ENCODE assay signal across 11 cellular contexts in genomic region chr6:127519469-127519785, GRCh38. TPM values are rescaled to one million over a fixed set of nuclear protein-coding genes. Genes with fewer than 3 reads are reported as not detected.
DNase-seq lines count a peak whose midpoint lies in the region; ATAC-seq and TF ChIP-seq lines count a peak whose summit lies in the region.
"Had no signal": no experiment of that assay in that cellular context is flagged by ENCODE, and none has a peak within 500 bp of the region (broad histone marks: within the 10 kb centered on the region; RNA-seq: fewer than 3 reads in every experiment).

No MANE protein-coding gene starts in this region.

- peaks cover 61% of the 10 kb centered on the region for H3K27me3 Mint-ChIP-seq in activated naive CD8-positive, alpha-beta T cell treated with anti-CD3 and anti-CD28 coated beads, Interleukin-2, amount 50 U/mL, for 24 hours
- peaks cover 72% of the 10 kb centered on the region for H3K27me3 Mint-ChIP-seq in type B pancreatic cell

- no peaks in the 10 kb centered on the region for H3K9me3 ChIP-seq in left ventricle myocardium inferior (replicated peaks)
- H3K9me3 ChIP-seq in iPS-20b (ENCODE audit: insufficient read depth, low read depth, low read length), result no peaks in the 10 kb centered on the region
- H3K9me3 ChIP-seq in right lobe of liver, result no peaks in the 10 kb centered on the region
- H3K9me3 ChIP-seq: psoas muscle had no signal

- peak overlapping the region; percentile 74 for H3K4me3 Mint-ChIP-seq in activated naive CD8-positive, alpha-beta T cell treated with anti-CD3 and anti-CD28 coated beads, Interleukin-2, amount 50 U/mL, for 24 hours
- peak overlapping the region; percentile 88 for H3K4me3 Mint-ChIP-seq in type B pancreatic cell

- no peak overlapping the region for H3K27ac Mint-ChIP-seq in activated naive CD8-positive, alpha-beta T cell treated with anti-CD3 and anti-CD28 coated beads, Interleukin-2, amount 50 U/mL, for 24 hours
- H3K27ac Mint-ChIP-seq in type B pancreatic cell, result peak overlapping the region; percentile 89
- H3K27ac Mint-ChIP-seq: CD8-positive, alpha-beta T cell had no signal

- no peaks in the 10 kb centered on the region for H3K9me3 Mint-ChIP-seq in activated naive CD8-positive, alpha-beta T cell treated with anti-CD3 and anti-CD28 coated beads, Interleukin-2, amount 50 U/mL, for 24 hours
- H3K9me3 Mint-ChIP-seq in type B pancreatic cell, result no peaks in the 10 kb centered on the region
- H3K9me3 Mint-ChIP-seq: CD8-positive, alpha-beta T cell had no signal

- TF ChIP-seq CTCF in left ventricle myocardium inferior (IDR thresholded peaks at IDR 0.05; ENCODE audit: borderline replicate concordance) (no peak), type B pancreatic cell (conservative IDR thresholded peaks at IDR 0.05) (no peak), right lobe of liver (IDR thresholded peaks at IDR 0.05) (no peak)

- ATAC-seq in Right ventricle myocardium inferior (no peak), right lobe of liver (no peak), GM18867 (IDR thresholded peaks at IDR 0.05; ENCODE audit: unreplicated experiment) (no peak)
- no peak for ATAC-seq in activated naive CD8-positive, alpha-beta T cell treated with anti-CD3 and anti-CD28 coated beads, Interleukin-2, amount 50 U/mL, for 24 hours
- ATAC-seq: CD8-positive, alpha-beta T cell; K562; psoas muscle had no signal

- TF ChIP-seq POLR2A in right lobe of liver (IDR thresholded peaks at IDR 0.05), result no peak

- 3% methylated on average over 10 of the region's 10 CpGs for WGBS in right lobe of liver (ENCODE audit: insufficient coverage, low coverage, low lambda C conversion rate, missing lambda C conversion rate)

- H3K4me1 ChIP-seq in left ventricle myocardium inferior (peaks cover 42% of the 10 kb centered on the region), iPS-20b (ENCODE audit: insufficient read depth, low read length) (peaks cover 2% of the 10 kb centered on the region; the same call in 1 of the 2 replicates), right lobe of liver (peaks cover 0 to 17% (median 0%) of the 10 kb centered on the region in 4 donors)

- peak overlapping the region; percentile 56 for H3K4me3 ChIP-seq in left ventricle myocardium inferior
- H3K4me3 ChIP-seq in iPS-20b (ENCODE audit: low read length), result peak overlapping the region; percentile 81
- no peak overlapping the region for H3K4me3 ChIP-seq in right lobe of liver
- H3K4me3 ChIP-seq: K562, psoas muscle had no signal

- H3K36me3 ChIP-seq in left ventricle myocardium inferior (no peaks in the 10 kb centered on the region), iPS-20b (ENCODE audit: insufficient read depth, low read depth, low read length) (no peaks in the 10 kb centered on the region), right lobe of liver (no peaks in the 10 kb centered on the region)

- intact Hi-C loops in left ventricle myocardium inferior (cut with micrococcal nuclease), result no loop called here
- intact Hi-C loops in Right ventricle myocardium inferior (cut with DNase I), result no loop called here
- intact Hi-C loops in cardiac septum (cut with DNase I), result no loop called here
- intact Hi-C loops in right lobe of liver (cut with DNase I), result no loop called here

- H3K9ac ChIP-seq in iPS-20b (ENCODE audit: low read depth, low read length), result peak overlapping the region; percentile 76; the same call in 1 of the 2 replicates

- H3K27me3 ChIP-seq in left ventricle myocardium inferior (ENCODE audit: low read depth), result peaks cover 100% of the 10 kb centered on the region
- peaks cover 22% of the 10 kb centered on the region for H3K27me3 ChIP-seq in iPS-20b (ENCODE audit: insufficient read depth, low read length)
- peaks cover 8 to 24% of the 10 kb centered on the region in 2 donors for H3K27me3 ChIP-seq in right lobe of liver

- peaks cover 32% of the 10 kb centered on the region for H3K4me1 Mint-ChIP-seq in activated naive CD8-positive, alpha-beta T cell treated with anti-CD3 and anti-CD28 coated beads, Interleukin-2, amount 50 U/mL, for 24 hours
- H3K4me1 Mint-ChIP-seq in type B pancreatic cell (ENCODE audit: unreplicated experiment), result peaks cover 25% of the 10 kb centered on the region

- no peaks in the 10 kb centered on the region for H3K36me3 Mint-ChIP-seq in activated naive CD8-positive, alpha-beta T cell treated with anti-CD3 and anti-CD28 coated beads, Interleukin-2, amount 50 U/mL, for 24 hours (ENCODE audit: low read depth)
- H3K36me3 Mint-ChIP-seq in type B pancreatic cell, result no peaks in the 10 kb centered on the region
- H3K36me3 Mint-ChIP-seq: CD8-positive, alpha-beta T cell had no signal

- DNase-seq in left ventricle myocardium inferior (no peak), Right ventricle myocardium inferior (ENCODE audit: missing footprints) (no peak), type B pancreatic cell (ENCODE audit: extremely low spot score, unreplicated experiment) (no peak), cardiac septum (ENCODE audit: low spot score) (no peak), right lobe of liver (no peak)
- no peak for DNase-seq in activated naive CD8-positive, alpha-beta T cell treated with anti-CD3 and anti-CD28 coated beads, Interleukin-2, amount 50 U/mL, for 24 hours
- DNase-seq: psoas muscle had no signal

- H3K27ac ChIP-seq in left ventricle myocardium inferior (replicated peaks) (peak overlapping the region; percentile 33), iPS-20b (ENCODE audit: low read length) (peak overlapping the region; percentile 75), right lobe of liver (no peak overlapping the region)
- H3K27ac ChIP-seq: psoas muscle had no signal

RNA-seq across cellular contexts. Expression of gene C6orf58, which starts 57.5 kb away (rescaled TPM):
- total RNA-seq in left ventricle myocardium inferior, result not detected
- total RNA-seq in Right ventricle myocardium inferior, result not detected
- total RNA-seq in type B pancreatic cell (ENCODE audit: low replicate concordance), result 0.63 TPM in 1 of 2 replicates, not detected in the other
- total RNA-seq in cardiac septum, result not detected
- total RNA-seq in right lobe of liver, result not detected
- total RNA-seq: CD8-positive, alpha-beta T cell; K562; psoas muscle had no signal

Comparison
In these comparisons a context has a peak if more than half of its experiments do, and no peak if none do; other contexts are left out.
1. H3K27ac ChIP-seq: peak in left ventricle myocardium inferior (single experiment) and iPS-20b (single experiment); none in right lobe of liver (0 of 3).
2. H3K4me3 ChIP-seq: peak in left ventricle myocardium inferior (single experiment) and iPS-20b (single experiment); none in right lobe of liver (0 of 3).